23 cellular contexts compared by ENCODE assay signal in the genomic region with DNA sequence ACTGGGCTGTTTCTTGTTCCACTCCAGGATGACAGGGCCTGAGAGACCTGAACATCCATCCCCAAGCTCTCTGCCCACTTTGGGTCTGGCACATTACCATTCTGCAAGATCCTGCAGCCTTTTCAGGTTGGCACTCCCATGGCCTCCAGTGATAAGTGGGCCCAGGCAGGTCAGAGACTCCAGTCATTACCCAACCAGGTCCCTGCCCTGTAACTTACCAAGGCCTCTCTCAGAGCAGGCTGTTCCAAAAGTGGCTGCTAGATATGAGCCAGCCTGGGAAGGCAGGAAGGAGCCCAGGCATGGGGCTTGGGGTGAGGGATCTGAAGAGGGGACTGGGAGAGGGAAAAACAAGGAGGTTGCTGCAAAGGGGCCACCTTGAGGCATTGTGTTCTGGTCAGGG. TPM values are rescaled to one million over a fixed set of nuclear protein-coding genes. Genes with fewer than 3 reads are reported as not detected.
DNase-seq lines count a peak whose midpoint lies in the region; ATAC-seq and TF ChIP-seq lines count a peak whose summit lies in the region.
"Had no signal": no experiment of that assay in that cellular context is flagged by ENCODE, and none has a peak within 500 bp of the region (broad histone marks: within the 10 kb centered on the region; RNA-seq: fewer than 3 reads in every experiment).

No MANE protein-coding gene starts in this region.

- peaks cover 14% of the 10 kb centered on the region for H3K9me3 ChIP-seq in WERI-Rb-1 (ENCODE audit: severe bottlenecking)
- no peaks in the 10 kb centered on the region for H3K9me3 ChIP-seq in colonic mucosa

- POLR2A ChIA-PET in GM10248 (lab: Yijun Ruan, JAX), result no interaction called here

- CTCF ChIA-PET in GM10248 (lab: Yijun Ruan, JAX), result interaction anchor here (1.2 kb wide), 1 partner anchor 13 kb away, joined by 4 read pairs; no protein-coding TSS in a partner anchor

- TF ChIP-seq CTCF in WERI-Rb-1 (IDR thresholded peaks at IDR 0.05; ENCODE audit: low read depth, low read length) (no peak), colonic mucosa (IDR thresholded peaks at IDR 0.05) (no peak), osteocyte (IDR thresholded peaks at IDR 0.05) (no peak), GM10248 (IDR thresholded peaks at IDR 0.05; ENCODE audit: control extremely low read depth, extremely low read depth, low read depth, missing control alignments) (no peak)

- H3K36me3 Mint-ChIP-seq in activated naive CD4-positive, alpha-beta T cell treated with anti-CD3 and anti-CD28 coated beads, Interleukin-2, amount 50 U/mL, for 72 hours, result peaks cover 8 to 22% of the 10 kb centered on the region in 2 donors
- H3K36me3 Mint-ChIP-seq in osteocyte (ENCODE audit: unreplicated experiment), result peaks cover 27% of the 10 kb centered on the region

- H3K4me1 Mint-ChIP-seq in osteocyte (ENCODE audit: unreplicated experiment), result no peaks in the 10 kb centered on the region
- H3K4me1 Mint-ChIP-seq: CD4-positive, alpha-beta memory T cell; GM23338; H9; IgD-negative memory B cell had no signal

- no peak for ATAC-seq in activated naive CD4-positive, alpha-beta T cell treated with anti-CD3 and anti-CD28 coated beads, Interleukin-2, amount 50 U/mL, for 72 hours
- no peak for ATAC-seq in HG02610 (IDR thresholded peaks at IDR 0.05; ENCODE audit: unreplicated experiment)
- ATAC-seq: A549, GM23338 had no signal

- H3K27ac ChIP-seq in WERI-Rb-1 (no peak overlapping the region), colonic mucosa (no peak overlapping the region)
- H3K27ac ChIP-seq: A549, KMS-11 had no signal

- H3K9ac ChIP-seq in colonic mucosa (ENCODE audit: low read depth in 2 of 2, low read length in 2 of 2), result no peak overlapping the region
- H3K9ac ChIP-seq: KMS-11 had no signal

- peak overlapping the region; percentile 53 to 93 for H3K27ac Mint-ChIP-seq in activated naive CD4-positive, alpha-beta T cell treated with anti-CD3 and anti-CD28 coated beads, Interleukin-2, amount 50 U/mL, for 72 hours
- H3K27ac Mint-ChIP-seq in osteocyte (ENCODE audit: unreplicated experiment), result no peak overlapping the region
- H3K27ac Mint-ChIP-seq: CD4-positive, alpha-beta memory T cell; GM23338; H9; IgD-negative memory B cell had no signal

- H3K36me3 ChIP-seq in WERI-Rb-1, result no peaks in the 10 kb centered on the region; the same call in 1 of the 2 replicates
- H3K36me3 ChIP-seq in colonic mucosa, result no peaks in the 10 kb centered on the region

- no peak for DNase-seq in activated naive CD4-positive, alpha-beta T cell treated with anti-CD3 and anti-CD28 coated beads, Interleukin-2, amount 50 U/mL, for 72 hours (ENCODE audit: low spot score in 2 of 2)
- DNase-seq in activated naive CD4-positive, alpha-beta T cell treated with anti-CD3 and anti-CD28 coated beads, Interleukin-2, amount 50 U/mL, for 16 hours, result no peak
- DNase-seq in WERI-Rb-1 (peak; percentile 2), colonic mucosa (peak; percentile 10), osteocyte (ENCODE audit: extremely low spot score, unreplicated experiment) (peak; percentile 48), GM10248 (ENCODE audit: extremely low spot score) (no peak), dermis blood vessel endothelial cell (no peak)
- DNase-seq: C1 segment of cervical spinal cord; CD4-positive, alpha-beta memory T cell; COR-L47; DMS53; H9; MM.1S; NCI-H2029; NCI-H446; NCI-H524 treated with DMSO at 0.1 percent for 48 hours; NCI-H774; SIG-M5 had no signal

- H3K27me3 Mint-ChIP-seq in osteocyte (ENCODE audit: unreplicated experiment), result peaks cover 4% of the 10 kb centered on the region
- H3K27me3 Mint-ChIP-seq: CD4-positive, alpha-beta memory T cell; IgD-negative memory B cell had no signal

- H3K27me3 ChIP-seq in WERI-Rb-1 (ENCODE audit: insufficient read depth, low read depth, severe bottlenecking) (no peaks in the 10 kb centered on the region), colonic mucosa (no peaks in the 10 kb centered on the region)

- H3K4me3 ChIP-seq in WERI-Rb-1 (ENCODE audit: low read depth, low read length), result no peak overlapping the region
- H3K4me3 ChIP-seq in colonic mucosa, result no peak overlapping the region
- H3K4me3 ChIP-seq: A549, GM23338 had no signal

- peaks cover 0 to 5% of the 10 kb centered on the region in 2 donors for H3K9me3 Mint-ChIP-seq in activated naive CD4-positive, alpha-beta T cell treated with anti-CD3 and anti-CD28 coated beads, Interleukin-2, amount 50 U/mL, for 72 hours
- H3K9me3 Mint-ChIP-seq in osteocyte (ENCODE audit: unreplicated experiment), result peaks cover 19% of the 10 kb centered on the region

- H3K4me3 Mint-ChIP-seq in osteocyte (ENCODE audit: unreplicated experiment), result no peak overlapping the region
- H3K4me3 Mint-ChIP-seq: CD4-positive, alpha-beta memory T cell; GM23338; H9 had no signal

- intact Hi-C loops in colonic mucosa (cut with DNase I), result no loop called here

- H3K4me1 ChIP-seq in colonic mucosa, result no peaks in the 10 kb centered on the region
- H3K4me1 ChIP-seq: A549 had no signal

RNA-seq across cellular contexts. Expression of gene KCNQ1OT1, which starts 35.9 kb away (rescaled TPM):
- under 1 TPM; 0.30 to 0.49 TPM for total RNA-seq in activated naive CD4-positive, alpha-beta T cell treated with anti-CD3 and anti-CD28 coated beads, Interleukin-2, amount 50 U/mL, for 72 hours
- total RNA-seq in colonic mucosa (1 to 10 TPM in 1 of 2 donors, under 1 TPM in 1; 0.77 to 1.5 TPM), osteocyte (3.4 and 3.9 TPM in 2 replicates), dermis blood vessel endothelial cell (0.70 and 1.5 TPM in 2 replicates)

Comparison
In these comparisons a context has a peak if more than half of its experiments do, and no peak if none do; other contexts are left out.
1. DNase-seq: peak in WERI-Rb-1 (single experiment), colonic mucosa (single experiment) and osteocyte (single experiment); none in activated naive CD4-positive, alpha-beta T cell treated with anti-CD3 and anti-CD28 coated beads, Interleukin-2, amount 50 U/mL, for 72 hours (0 of 2), activated naive CD4-positive, alpha-beta T cell treated with anti-CD3 and anti-CD28 coated beads, Interleukin-2, amount 50 U/mL, for 16 hours (single experiment), GM10248 (single experiment) and dermis blood vessel endothelial cell (single experiment).